Comparison of ENCODE assay signal across 20 cellular contexts in genomic region chr2:187825108-187825507, GRCh38.
"Had no signal": no experiment of that assay in that cellular context is flagged by ENCODE, and none has a peak within 500 bp of the region (broad histone marks: within the 10 kb centered on the region; RNA-seq: fewer than 3 reads in every experiment).

No MANE protein-coding gene starts in this region.

- H3K27me3 Mint-ChIP-seq: memory B cell, naive B cell had no signal

- H3K4me3 Mint-ChIP-seq: immature natural killer cell, memory B cell, mesothelial cell of epicardium, naive B cell had no signal

- H3K36me3 Mint-ChIP-seq: memory B cell, mesothelial cell of epicardium, naive B cell had no signal

- H3K27ac Mint-ChIP-seq: immature natural killer cell, memory B cell, mesothelial cell of epicardium, naive B cell had no signal

- DNase-seq: hippocampal formation, hypothalamus, immature natural killer cell, islet precursor cell, kidney, kidney glomerular epithelial cell, left cardiac atrium, left colon, left ventricle myocardium inferior, left ventricle myocardium superior, lower lobe of right lung, mammary epithelial cell, mesenchymal stem cell, mesendoderm, midbrain, mucosa of descending colon, naive B cell had no signal

- ATAC-seq: left cardiac atrium, left colon, left lung, left ventricle myocardium superior, lower lobe of right lung, mucosa of descending colon had no signal

- H3K4me1 Mint-ChIP-seq: immature natural killer cell, memory B cell, naive B cell had no signal
